ENCODE assay signal across 2 cellular contexts in genomic region chr22:19376971-19377370, GRCh38.
TF ChIP-seq lines count a peak whose summit lies in the region.

No MANE protein-coding gene starts in this region.

TF ChIP-seq in K562, 482 proteins besides CTCF, POLR2A, EP300 and RAD21:
- TF ChIP-seq ETV5 (CRISPR knock-in tag; IDR thresholded peaks at IDR 0.05; ENCODE audit: low read depth) (0 out of 2 replicates have a peak, but pooled peaks have one; percentile 17), SNRNP70 (optimal IDR thresholded peaks at IDR 0.05; ENCODE audit: low read depth, low read length) (peak; percentile 7), BHLHE40 (IDR thresholded peaks at IDR 0.05; ENCODE audit: low read length) (0 out of 2 replicates have a peak, but pooled peaks have one; percentile 14), HES1 (IDR thresholded peaks at IDR 0.05; ENCODE audit: low read depth) (no peak)
TF ChIP-seq in K562: peak in this region for 3.

TF ChIP-seq in HepG2, 621 proteins besides CTCF, POLR2A, EP300 and RAD21:
- TF ChIP-seq, protein P1, sequence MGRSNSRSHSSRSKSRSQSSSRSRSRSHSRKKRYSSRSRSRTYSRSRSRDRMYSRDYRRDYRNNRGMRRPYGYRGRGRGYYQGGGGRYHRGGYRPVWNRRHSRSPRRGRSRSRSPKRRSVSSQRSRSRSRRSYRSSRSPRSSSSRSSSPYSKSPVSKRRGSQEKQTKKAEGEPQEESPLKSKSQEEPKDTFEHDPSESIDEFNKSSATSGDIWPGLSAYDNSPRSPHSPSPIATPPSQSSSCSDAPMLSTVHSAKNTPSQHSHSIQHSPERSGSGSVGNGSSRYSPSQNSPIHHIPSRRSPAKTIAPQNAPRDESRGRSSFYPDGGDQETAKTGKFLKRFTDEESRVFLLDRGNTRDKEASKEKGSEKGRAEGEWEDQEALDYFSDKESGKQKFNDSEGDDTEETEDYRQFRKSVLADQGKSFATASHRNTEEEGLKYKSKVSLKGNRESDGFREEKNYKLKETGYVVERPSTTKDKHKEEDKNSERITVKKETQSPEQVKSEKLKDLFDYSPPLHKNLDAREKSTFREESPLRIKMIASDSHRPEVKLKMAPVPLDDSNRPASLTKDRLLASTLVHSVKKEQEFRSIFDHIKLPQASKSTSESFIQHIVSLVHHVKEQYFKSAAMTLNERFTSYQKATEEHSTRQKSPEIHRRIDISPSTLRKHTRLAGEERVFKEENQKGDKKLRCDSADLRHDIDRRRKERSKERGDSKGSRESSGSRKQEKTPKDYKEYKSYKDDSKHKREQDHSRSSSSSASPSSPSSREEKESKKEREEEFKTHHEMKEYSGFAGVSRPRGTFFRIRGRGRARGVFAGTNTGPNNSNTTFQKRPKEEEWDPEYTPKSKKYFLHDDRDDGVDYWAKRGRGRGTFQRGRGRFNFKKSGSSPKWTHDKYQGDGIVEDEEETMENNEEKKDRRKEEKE (IDR thresholded peaks at IDR 0.05) = no peak
- peak; percentile 19 for TF ChIP-seq RBM22 (optimal IDR thresholded peaks at IDR 0.05; ENCODE audit: low read length)
- TF ChIP-seq DR1 (CRISPR knock-in tag; IDR thresholded peaks at IDR 0.05) = no peak
